In the genomic region with DNA sequence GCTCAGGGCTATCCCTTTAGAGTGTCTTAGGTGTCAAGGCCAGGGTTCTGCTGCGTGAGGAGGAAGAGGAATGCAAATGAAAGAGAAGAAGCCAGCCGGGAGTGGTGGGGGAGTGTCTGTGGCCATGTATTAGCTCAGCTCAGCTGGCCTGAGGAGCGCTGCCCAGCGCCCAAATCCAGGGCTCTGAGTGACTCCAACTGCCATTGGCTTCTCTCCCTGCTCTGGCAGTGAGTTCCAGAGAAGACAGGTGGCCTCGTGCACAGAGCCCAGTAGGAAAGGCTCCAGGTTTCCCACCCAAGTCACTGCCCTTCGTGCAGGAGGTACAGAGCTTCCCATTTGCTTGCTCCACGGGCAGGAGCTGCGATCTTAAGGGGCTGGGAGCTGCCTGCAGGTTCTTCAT, we compare ENCODE assay signal across 18 cellular contexts.
DNase-seq lines count a peak whose midpoint lies in the region; TF ChIP-seq lines count a peak whose summit lies in the region.
"Had no signal": no experiment of that assay in that cellular context is flagged by ENCODE, and none has a peak within 500 bp of the region (broad histone marks: within the 10 kb centered on the region; RNA-seq: fewer than 3 reads in every experiment).

No MANE protein-coding gene starts in this region.

- H3K23ac ChIP-seq in H9 (ENCODE audit: insufficient read length, low read depth, low read length): no peak overlapping the region

- H2BK12ac ChIP-seq in H9 (ENCODE audit: insufficient read length, low read depth, low read length): no peak overlapping the region

- H3K9ac ChIP-seq in H9 (ENCODE audit: extremely low read depth, insufficient read length, low read length) (no peak overlapping the region), neural progenitor cell (no peak overlapping the region)

- H3K27ac Mint-ChIP-seq in H9: no peak overlapping the region
- peak overlapping the region; percentile 13 for H3K27ac Mint-ChIP-seq in neural progenitor cell
- H3K27ac Mint-ChIP-seq: CD4-positive, alpha-beta T cell had no signal

- no peaks in the 10 kb centered on the region; the same call in none of the 2 replicates for H3K4me1 ChIP-seq in H9 (ENCODE audit: insufficient read depth, low read length)
- peaks cover 29% of the 10 kb centered on the region for H3K4me1 ChIP-seq in neural progenitor cell
- no peaks in the 10 kb centered on the region for H3K4me1 ChIP-seq in breast epithelium
- H3K4me1 ChIP-seq: Caco-2 had no signal

- H3K36me3 ChIP-seq in neural progenitor cell (no peaks in the 10 kb centered on the region), breast epithelium (no peaks in the 10 kb centered on the region)

- H2AK5ac ChIP-seq in H9 (ENCODE audit: insufficient read length, low read length): no peak overlapping the region

- H3K23me2 ChIP-seq in H9 (ENCODE audit: insufficient read length, low read depth, low read length, poor library complexity, severe bottlenecking): no peaks in the 10 kb centered on the region

- H3K4me3 Mint-ChIP-seq in H9 (no peak overlapping the region), neural progenitor cell (no peak overlapping the region)
- H3K4me3 Mint-ChIP-seq: CD4-positive, alpha-beta T cell had no signal

- H3K79me2 ChIP-seq in H9 (ENCODE audit: insufficient read depth, low read length) (no peaks in the 10 kb centered on the region), neural progenitor cell (ENCODE audit: low read depth) (no peaks in the 10 kb centered on the region)

- intact Hi-C loops in breast epithelium (cut with DNase I; ENCODE audit: low total_unique reads): no loop called here

- TF ChIP-seq POLR2A in breast epithelium (IDR thresholded peaks at IDR 0.05): no peak

- no peak overlapping the region for H3K56ac ChIP-seq in H9 (ENCODE audit: insufficient read length, low read depth, low read length)

- H3K14ac ChIP-seq in H9 (ENCODE audit: insufficient read depth, low read length): peak overlapping the region; percentile 29; the same call in 1 of the 2 replicates

- H3F3A ChIP-seq in neural progenitor cell (ENCODE audit: low read depth): peaks cover 19% of the 10 kb centered on the region

- H4K20me1 ChIP-seq in H9 (ENCODE audit: control insufficient read depth, insufficient read depth, insufficient read length): no peaks in the 10 kb centered on the region
- no peaks in the 10 kb centered on the region for H4K20me1 ChIP-seq in neural progenitor cell (ENCODE audit: low read depth)

- H2BK20ac ChIP-seq in H9 (ENCODE audit: low read depth, low read length, poor library complexity, severe bottlenecking): no peak overlapping the region

- no peak overlapping the region for H3K27ac ChIP-seq in H9 (ENCODE audit: insufficient read length, low read depth, low read length)
- H3K27ac ChIP-seq in neural progenitor cell: no peak overlapping the region
- no peak overlapping the region for H3K27ac ChIP-seq in breast epithelium
- H3K27ac ChIP-seq: A549, SK-N-MC had no signal

- no peak overlapping the region for H4K8ac ChIP-seq in H9 (replicated peaks; ENCODE audit: insufficient read length, low read depth, low read length)

- H3K27me3 Mint-ChIP-seq in H9 (ENCODE audit: low read depth): peaks cover 6% of the 10 kb centered on the region
- H3K27me3 Mint-ChIP-seq in neural progenitor cell (ENCODE audit: insufficient read depth, low read depth): peaks cover 4% of the 10 kb centered on the region

- TF ChIP-seq CTCF in H9 (conservative IDR thresholded peaks at IDR 0.05) (no peak), neural progenitor cell (IDR thresholded peaks at IDR 0.05) (no peak), breast epithelium (IDR thresholded peaks at IDR 0.05) (no peak)

- H3K4me2 ChIP-seq in H9 (ENCODE audit: insufficient read depth, insufficient read length, low read length): no peak overlapping the region
- H3K4me2 ChIP-seq in neural progenitor cell: no peak overlapping the region
- H3K4me2 ChIP-seq: A549 had no signal

- no peak overlapping the region for H2BK5ac ChIP-seq in H9 (ENCODE audit: insufficient read length, low read length)

- H3K79me1 ChIP-seq in H9 (ENCODE audit: insufficient read depth, low read depth, low read length, poor library complexity, severe bottlenecking): no peaks in the 10 kb centered on the region

- no peak overlapping the region for H3T11ph ChIP-seq in H9 (ENCODE audit: low read length)

- no peak overlapping the region for H2BK120ac ChIP-seq in H9 (ENCODE audit: low read depth, low read length, poor library complexity, severe bottlenecking)

- H3K27me3 ChIP-seq in H9 (ENCODE audit: insufficient read depth, low read length) (no peaks in the 10 kb centered on the region), neural progenitor cell (no peaks in the 10 kb centered on the region), breast epithelium (no peaks in the 10 kb centered on the region)

- DNase-seq in H9 (peak; percentile 38), NCI-H446 treated with DMSO at 0.1 percent for 48 hours (lab: John Stamatoyannopoulos, UW) (peak; percentile 11), cerebellar nuclear complex (lab: John Stamatoyannopoulos, UW) (peak; percentile 33 to 45), neural progenitor cell (ENCODE audit: low spot score) (no peak), breast epithelium (ENCODE audit: low spot score in 2 of 2) (no peak), NCI-H1417 (lab: John Stamatoyannopoulos, UW) (no peak), islet precursor cell (no peak)
- DNase-seq: Caco-2; CD4-positive, alpha-beta T cell; GOT3; NCI-H187; NCI-H2107; NCI-H345; NCI-H526; Right ventricle myocardium superior had no signal

- H3K9me3 ChIP-seq in H9 (ENCODE audit: control insufficient read depth, low read depth, low read length) (no peaks in the 10 kb centered on the region), neural progenitor cell (ENCODE audit: low read depth) (no peaks in the 10 kb centered on the region), breast epithelium (no peaks in the 10 kb centered on the region)
- H3K9me3 ChIP-seq: A549, Caco-2 had no signal

- H2AFZ ChIP-seq in H9 (ENCODE audit: low read length) (no peak overlapping the region), neural progenitor cell (replicated peaks) (no peak overlapping the region)

- H4K91ac ChIP-seq in H9 (ENCODE audit: insufficient read length, low read depth, low read length): no peak overlapping the region

- no peak overlapping the region for H4K5ac ChIP-seq in H9 (ENCODE audit: insufficient read length, low read depth, low read length)

- no CpG with 5 or more reads among the region's 8 CpGs for WGBS in H9 (ENCODE audit: extremely low coverage, insufficient read length, low lambda C conversion rate)

- no peaks in the 10 kb centered on the region for H3K36me3 Mint-ChIP-seq in H9 (ENCODE audit: insufficient read depth in 1 of 3, low read depth in 3 of 3)
- no peaks in the 10 kb centered on the region for H3K36me3 Mint-ChIP-seq in neural progenitor cell

- peaks cover 24 to 37% of the 10 kb centered on the region in 2 experiments for H3K4me1 Mint-ChIP-seq in H9
- H3K4me1 Mint-ChIP-seq in neural progenitor cell: peaks cover 41% of the 10 kb centered on the region

- H3K4me3 ChIP-seq in neural progenitor cell: no peak overlapping the region
- H3K4me3 ChIP-seq in breast epithelium: no peak overlapping the region
- H3K4me3 ChIP-seq: A549, GM12878, SK-N-MC had no signal

- no peak overlapping the region for H2BK15ac ChIP-seq in H9 (ENCODE audit: low read depth, low read length)

- H3K4ac ChIP-seq in H9 (ENCODE audit: low read depth, low read length): no peak overlapping the region

- no peaks in the 10 kb centered on the region; a peak in 1 of 5 replicates for H3K9me3 Mint-ChIP-seq in H9
- no peaks in the 10 kb centered on the region for H3K9me3 Mint-ChIP-seq in neural progenitor cell
- H3K9me3 Mint-ChIP-seq: CD4-positive, alpha-beta T cell had no signal

- H3K18ac ChIP-seq in H9 (ENCODE audit: insufficient read length, low read depth, low read length): no peak overlapping the region

Comparison
In these comparisons a context has a peak if more than half of its experiments do, and no peak if none do; other contexts are left out.
1. DNase-seq: peak in H9 (single experiment), NCI-H446 treated with DMSO at 0.1 percent for 48 hours (single experiment) and cerebellar nuclear complex (2 of 2); none in neural progenitor cell (single experiment), breast epithelium (0 of 2), NCI-H1417 (0 of 3) and islet precursor cell (single experiment).